Comparison of ENCODE assay signal across 17 cellular contexts in genomic region chr10:133079836-133080682, GRCh38. TPM values are rescaled to one million over a fixed set of nuclear protein-coding genes. Genes with fewer than 3 reads are reported as not detected.
DNase-seq lines count a peak whose midpoint lies in the region; ATAC-seq and TF ChIP-seq lines count a peak whose summit lies in the region.
"Had no signal": no experiment of that assay in that cellular context is flagged by ENCODE, and none has a peak within 500 bp of the region (broad histone marks: within the 10 kb centered on the region; RNA-seq: fewer than 3 reads in every experiment).

No MANE protein-coding gene starts in this region.

- in situ Hi-C loops in GM23248 (cut with MboI): no loop called here

- TF ChIP-seq CTCF in NB4 (IDR thresholded peaks at IDR 0.05; ENCODE audit: low read depth, low read length) (no peak), endodermal cell (conservative IDR thresholded peaks at IDR 0.05) (no peak)

- H3K4me3 ChIP-seq in GM23248 (no peak overlapping the region), NB4 (ENCODE audit: low read depth, low read length) (no peak overlapping the region), endodermal cell (ENCODE audit: low read length) (no peak overlapping the region)
- H3K4me3 ChIP-seq: left ventricle myocardium inferior, PC-9 had no signal

- H3K9me2 ChIP-seq in GM23248 (ENCODE audit: insufficient read depth): no peaks in the 10 kb centered on the region

- no peaks in the 10 kb centered on the region for H3K36me3 ChIP-seq in GM23248 (ENCODE audit: low read depth)
- no peaks in the 10 kb centered on the region for H3K36me3 ChIP-seq in endodermal cell (ENCODE audit: control insufficient read depth, insufficient read depth, low read length)
- H3K36me3 ChIP-seq: left ventricle myocardium inferior had no signal

- H3K27ac Mint-ChIP-seq in endodermal cell: no peak overlapping the region
- H3K27ac Mint-ChIP-seq: activated CD4-positive, alpha-beta T cell treated with anti-CD3 and anti-CD28 coated beads, Interleukin-2, amount 10 ng/mL, durations not matched to agents 7 days and 5 days; activated naive CD4-positive, alpha-beta T cell treated with anti-CD3 and anti-CD28 coated beads, Interleukin-2, amount 10 ng/mL, durations not matched to agents 7 days and 5 days had no signal

- H3K79me2 ChIP-seq in GM23248 (ENCODE audit: insufficient read depth): no peaks in the 10 kb centered on the region

- no peak overlapping the region for H2AFZ ChIP-seq in GM23248
- H2AFZ ChIP-seq: PC-9 had no signal

- no peaks in the 10 kb centered on the region for H3K4me1 Mint-ChIP-seq in endodermal cell
- H3K4me1 Mint-ChIP-seq: activated CD4-positive, alpha-beta T cell treated with anti-CD3 and anti-CD28 coated beads, Interleukin-2, amount 10 ng/mL, durations not matched to agents 7 days and 5 days; activated naive CD4-positive, alpha-beta T cell treated with anti-CD3 and anti-CD28 coated beads, Interleukin-2, amount 10 ng/mL, durations not matched to agents 7 days and 5 days had no signal

- no peaks in the 10 kb centered on the region for H3K9me3 ChIP-seq in GM23248 (ENCODE audit: low read depth)
- H3K9me3 ChIP-seq in endodermal cell (ENCODE audit: control insufficient read depth, low read length): no peaks in the 10 kb centered on the region
- H3K9me3 ChIP-seq: left ventricle myocardium inferior had no signal

- WGBS in GM23248 (ENCODE audit: low coverage in 1 of 2, low lambda C conversion rate in 2 of 2, missing lambda C conversion rate in 2 of 2), 2 experiments: 44 to 46% methylated on average over 37 to 39 of the region's 39 CpGs
- WGBS in endodermal cell (ENCODE audit: insufficient coverage in 1 of 2, insufficient read length in 1 of 2), 2 experiments: 69 to 72% methylated on average over 18 to 39 of the region's 39 CpGs

- no peak for TF ChIP-seq POLR2A in NB4 (IDR thresholded peaks at IDR 0.05; ENCODE audit: extremely low read depth, insufficient read length)

- no peak overlapping the region for H3K9ac ChIP-seq in GM23248
- no peak overlapping the region for H3K9ac ChIP-seq in endodermal cell (ENCODE audit: extremely low read depth, low read length, poor library complexity, severe bottlenecking)

- no peak overlapping the region for H3K4me2 ChIP-seq in GM23248 (ENCODE audit: unreplicated experiment)
- H3K4me2 ChIP-seq: PC-9 had no signal

- H3K9me3 Mint-ChIP-seq in endodermal cell: peaks cover 7% of the 10 kb centered on the region
- H3K9me3 Mint-ChIP-seq: activated CD4-positive, alpha-beta T cell treated with anti-CD3 and anti-CD28 coated beads, Interleukin-2, amount 10 ng/mL, durations not matched to agents 7 days and 5 days; activated naive CD4-positive, alpha-beta T cell treated with anti-CD3 and anti-CD28 coated beads, Interleukin-2, amount 10 ng/mL, durations not matched to agents 7 days and 5 days had no signal

- no peaks in the 10 kb centered on the region for H3K36me3 Mint-ChIP-seq in endodermal cell (ENCODE audit: low read depth)
- H3K36me3 Mint-ChIP-seq: activated naive CD4-positive, alpha-beta T cell treated with anti-CD3 and anti-CD28 coated beads, Interleukin-2, amount 10 ng/mL, durations not matched to agents 7 days and 5 days had no signal

- no peaks in the 10 kb centered on the region for H3F3A ChIP-seq in GM23248 (ENCODE audit: insufficient read depth)

- no peaks in the 10 kb centered on the region for H4K20me1 ChIP-seq in GM23248 (ENCODE audit: insufficient read depth)

- ATAC-seq in HG02678 (IDR thresholded peaks at IDR 0.05; ENCODE audit: unreplicated experiment): no peak
- no peak for ATAC-seq in activated CD4-positive, CD25-positive, alpha-beta regulatory T cell treated with anti-CD3 and anti-CD28 coated beads, Interleukin-2, amount 50 U/mL, for 24 hours

- peaks cover 13% of the 10 kb centered on the region; the same call in 1 of the 2 replicates for H3K27me3 ChIP-seq in GM23248 (replicated peaks; ENCODE audit: insufficient read depth)
- no peaks in the 10 kb centered on the region for H3K27me3 ChIP-seq in endodermal cell (ENCODE audit: control insufficient read depth, insufficient read depth, low read length, poor library complexity, severe bottlenecking)

- H3K4me3 Mint-ChIP-seq in endodermal cell: no peak overlapping the region
- H3K4me3 Mint-ChIP-seq: activated CD4-positive, alpha-beta T cell treated with anti-CD3 and anti-CD28 coated beads, Interleukin-2, amount 10 ng/mL, durations not matched to agents 7 days and 5 days; activated naive CD4-positive, alpha-beta T cell treated with anti-CD3 and anti-CD28 coated beads, Interleukin-2, amount 10 ng/mL, durations not matched to agents 7 days and 5 days had no signal

- no peaks in the 10 kb centered on the region for H3K4me1 ChIP-seq in GM23248 (ENCODE audit: insufficient read depth)
- H3K4me1 ChIP-seq in endodermal cell (ENCODE audit: control insufficient read depth, insufficient read depth, low read length): no peaks in the 10 kb centered on the region
- H3K4me1 ChIP-seq: left ventricle myocardium inferior had no signal

- DNase-seq in GM23248: peak; percentile 23
- peak; percentile 33 for DNase-seq in NB4 (ENCODE audit: low read depth)
- peak; percentile 94 for DNase-seq in endodermal cell
- DNase-seq in retina: peak; percentile 44
- no peak for DNase-seq in CD1c-positive myeloid dendritic cell (ENCODE audit: extremely low spot score)
- DNase-seq: activated CD4-positive, alpha-beta T cell treated with anti-CD3 and anti-CD28 coated beads, Interleukin-2, amount 10 ng/mL, durations not matched to agents 7 days and 5 days; activated naive CD4-positive, alpha-beta T cell treated with anti-CD3 and anti-CD28 coated beads, Interleukin-2, amount 10 ng/mL, durations not matched to agents 7 days and 5 days; left ventricle myocardium inferior; NCI-H1105 treated with DMSO at 0.1 percent for 48 hours; NCI-H2107; NCI-H526; PC-9 had no signal

- H3K27me3 Mint-ChIP-seq in endodermal cell (ENCODE audit: insufficient read depth): peaks cover 5% of the 10 kb centered on the region
- H3K27me3 Mint-ChIP-seq: activated CD4-positive, alpha-beta T cell treated with anti-CD3 and anti-CD28 coated beads, Interleukin-2, amount 10 ng/mL, durations not matched to agents 7 days and 5 days; activated naive CD4-positive, alpha-beta T cell treated with anti-CD3 and anti-CD28 coated beads, Interleukin-2, amount 10 ng/mL, durations not matched to agents 7 days and 5 days had no signal

- H3K27ac ChIP-seq in GM23248: no peak overlapping the region
- no peak overlapping the region for H3K27ac ChIP-seq in endodermal cell (ENCODE audit: low read depth, low read length)
- H3K27ac ChIP-seq: left ventricle myocardium inferior, PC-9 had no signal

RNA-seq across cellular contexts. Expression of gene ADGRA1, which starts 7.7 kb away (rescaled TPM):
- not detected in 2 replicates for total RNA-seq in GM23248 (2014; rRNA removed; shearing (Covaris generic))
- polyA plus RNA-seq in GM23248 (2016; fragmentation: Nextera tagmentation; extraction: Ambion mirVana): not detected in 2 replicates
- total RNA-seq in endodermal cell: 1 to 10 TPM in 1 of 2 donors, under 1 TPM in 1; 0.24 to 1.0 TPM
- 5.6 TPM for polyA plus RNA-seq in endodermal cell (2013, experiment 1 of 2)
- 6.9 TPM for polyA plus RNA-seq in endodermal cell (2013, experiment 2 of 2)
- total RNA-seq: activated CD4-positive, alpha-beta T cell treated with anti-CD3 and anti-CD28 coated beads, Interleukin-2, amount 10 ng/mL, durations not matched to agents 7 days and 5 days; HT-29; left ventricle myocardium inferior; osteoblast; PC-9 had no signal
- polyA plus RNA-seq: BJ had no signal
